Comparison of ENCODE assay signal across 2 cellular contexts in genomic region chr11:68317147-68317785, GRCh38.
TF ChIP-seq lines count a peak whose summit lies in the region.

No MANE protein-coding gene starts in this region.

TF ChIP-seq in WTC11, 78 proteins besides CTCF, POLR2A, EP300 and RAD21:
- no peak for TF ChIP-seq ZNF396 (CRISPR knock-in tag; IDR thresholded peaks at IDR 0.05; ENCODE audit: borderline replicate concordance)
- TF ChIP-seq MAX (CRISPR knock-in tag; IDR thresholded peaks at IDR 0.05) = peak; percentile 19; the same call in 1 of the 2 replicates

TF ChIP-seq in HepG2, 621 proteins besides CTCF, POLR2A, EP300 and RAD21 (continues in another document):
- TF ChIP-seq STAT5B (CRISPR knock-in tag; IDR thresholded peaks at IDR 0.05) (no peak), HDAC2 (CRISPR knock-in tag; IDR thresholded peaks at IDR 0.05) (no peak), KMT2A (CRISPR knock-in tag; IDR thresholded peaks at IDR 0.05) (no peak), PITX1 (CRISPR knock-in tag; IDR thresholded peaks at IDR 0.05) (no peak), TBX2 (CRISPR knock-in tag; IDR thresholded peaks at IDR 0.05; ENCODE audit: borderline replicate concordance) (peak; percentile 19; the same call in 1 of the 2 replicates), ZNF574 (CRISPR knock-in tag; IDR thresholded peaks at IDR 0.05) (no peak), ZNF558 (CRISPR knock-in tag; IDR thresholded peaks at IDR 0.05; ENCODE audit: borderline replicate concordance) (no peak), RFXANK (CRISPR knock-in tag; IDR thresholded peaks at IDR 0.05) (no peak), HNRNPL (IDR thresholded peaks at IDR 0.05; ENCODE audit: low read depth, low read length) (peak; percentile 14; the same call in 1 of the 2 replicates), HBP1 (CRISPR knock-in tag; IDR thresholded peaks at IDR 0.05; ENCODE audit: low read depth) (no peak), HMGXB4 (CRISPR knock-in tag; IDR thresholded peaks at IDR 0.05; ENCODE audit: borderline replicate concordance in 1 of 2, low read depth in 1 of 2) (no peak), KDM2A (CRISPR knock-in tag; IDR thresholded peaks at IDR 0.05; ENCODE audit: borderline replicate concordance, low read depth) (no peak), TEAD3 (CRISPR knock-in tag; optimal IDR thresholded peaks at IDR 0.05; ENCODE audit: borderline replicate concordance) (no peak), ZNF570 (CRISPR knock-in tag; IDR thresholded peaks at IDR 0.05; ENCODE audit: borderline replicate concordance) (no peak), GATAD2A (CRISPR knock-in tag; IDR thresholded peaks at IDR 0.05) (no peak), TOE1 (CRISPR knock-in tag; IDR thresholded peaks at IDR 0.05) (no peak), TRAFD1 (CRISPR knock-in tag; IDR thresholded peaks at IDR 0.05; ENCODE audit: borderline replicate concordance) (no peak), HCFC1 (IDR thresholded peaks at IDR 0.05; ENCODE audit: low read depth, low read length) (no peak), AGO2 (optimal IDR thresholded peaks at IDR 0.05; ENCODE audit: low read depth, low read length) (peak; percentile 47), ZZZ3 (CRISPR knock-in tag; IDR thresholded peaks at IDR 0.05; ENCODE audit: borderline replicate concordance) (no peak), STAT6 (CRISPR knock-in tag; IDR thresholded peaks at IDR 0.05; ENCODE audit: borderline replicate concordance) (no peak), ZNF709 (CRISPR knock-in tag; IDR thresholded peaks at IDR 0.05) (peak; percentile 71; the same call in 1 of the 2 replicates), ZNF557 (CRISPR knock-in tag; IDR thresholded peaks at IDR 0.05) (no peak), ZNF136 (CRISPR knock-in tag; IDR thresholded peaks at IDR 0.05; ENCODE audit: low read depth) (no peak), RBFOX2 (IDR thresholded peaks at IDR 0.05; ENCODE audit: low read depth, low read length) (peak; percentile 51), HNF1B (CRISPR knock-in tag; IDR thresholded peaks at IDR 0.05) (no peak), ZMYM4 (CRISPR knock-in tag; IDR thresholded peaks at IDR 0.05) (0 out of 2 replicates have a peak, but pooled peaks have one; percentile 8), ZNF343 (CRISPR knock-in tag; IDR thresholded peaks at IDR 0.05) (peak; percentile 2; the same call in 1 of the 2 replicates), ZNF800 (CRISPR knock-in tag; IDR thresholded peaks at IDR 0.05) (no peak), ZNF660 (CRISPR knock-in tag; IDR thresholded peaks at IDR 0.05; ENCODE audit: borderline replicate concordance, low read depth) (no peak), ZBTB46 (CRISPR knock-in tag; IDR thresholded peaks at IDR 0.05; ENCODE audit: borderline replicate concordance) (no peak), LCORL (IDR thresholded peaks at IDR 0.05) (no peak), LCORL (CRISPR knock-in tag; IDR thresholded peaks at IDR 0.05) (peak; percentile 2; the same call in 1 of the 2 replicates), ZNF652 (CRISPR knock-in tag; IDR thresholded peaks at IDR 0.05; ENCODE audit: borderline replicate concordance, low read depth) (no peak), RAD51 (IDR thresholded peaks at IDR 0.05; ENCODE audit: borderline replicate concordance) (no peak), ZNF644 (CRISPR knock-in tag; IDR thresholded peaks at IDR 0.05; ENCODE audit: low read depth) (no peak), RFXAP (CRISPR knock-in tag; IDR thresholded peaks at IDR 0.05; ENCODE audit: borderline replicate concordance) (0 out of 2 replicates have a peak, but pooled peaks have one; percentile 11), YEATS2 (CRISPR knock-in tag; IDR thresholded peaks at IDR 0.05; ENCODE audit: borderline replicate concordance) (no peak), ZUFSP (CRISPR knock-in tag; IDR thresholded peaks at IDR 0.05; ENCODE audit: borderline replicate concordance) (no peak), KDM1A (CRISPR knock-in tag; IDR thresholded peaks at IDR 0.05) (no peak), GRHL1 (CRISPR knock-in tag; conservative IDR thresholded peaks at IDR 0.05) (no peak), MYC (CRISPR knock-in tag; IDR thresholded peaks at IDR 0.05; ENCODE audit: borderline replicate concordance) (peak; percentile 8; the same call in 1 of the 2 replicates)
